8 cellular contexts compared by ENCODE assay signal in the genomic region with DNA sequence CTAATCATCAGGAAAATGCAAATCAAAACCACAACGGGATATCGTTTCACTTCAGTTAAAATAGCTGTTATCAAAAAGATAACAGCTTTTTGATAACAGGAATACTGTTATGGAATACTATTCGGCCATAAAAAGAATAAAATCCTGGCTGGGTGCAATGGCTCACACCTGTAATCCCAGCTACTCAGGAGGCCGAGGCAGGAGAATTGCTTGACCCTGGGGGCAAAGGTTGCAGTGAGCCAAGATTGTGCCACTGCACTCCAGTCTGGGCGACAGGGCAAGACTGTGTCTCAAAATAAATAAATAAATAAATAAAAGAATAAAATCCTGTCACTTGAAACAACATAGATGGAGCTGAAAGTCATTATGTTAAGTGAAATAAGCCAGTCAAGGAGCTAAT.
"Had no signal": no experiment of that assay in that cellular context is flagged by ENCODE, and none has a peak within 500 bp of the region (broad histone marks: within the 10 kb centered on the region; RNA-seq: fewer than 3 reads in every experiment).

No MANE protein-coding gene starts in this region.

- ATAC-seq: HCT116, HepG2 had no signal

- H3K27ac ChIP-seq: GM23248, HL-60 had no signal

- H3K36me3 ChIP-seq: HAP-1 had no signal

- FAIRE-seq: HepG2 had no signal

- H3K9me3 ChIP-seq: HAP-1 had no signal

- H3K4me3 ChIP-seq: GM23248, HAP-1 had no signal

- DNase-seq: GM23248, GOT3, H7, HFFc6 had no signal
